1 cellular context compared by ENCODE assay signal in genomic region chr14:93048843-93049242, GRCh38.
TF ChIP-seq lines count a peak whose summit lies in the region.

No MANE protein-coding gene starts in this region.

TF ChIP-seq in H1, 55 proteins besides CTCF, POLR2A, EP300 and RAD21:
- TF ChIP-seq JUN (IDR thresholded peaks at IDR 0.05; ENCODE audit: low read depth, low read length) (no peak), USF2 (IDR thresholded peaks at IDR 0.05; ENCODE audit: low read length) (no peak), SIN3A (conservative IDR thresholded peaks at IDR 0.05 in 1 of 2, IDR thresholded peaks at IDR 0.05 in 1 of 2; ENCODE audit: low read depth in 1 of 2, low read length in 2 of 2) (no peak), NRF1 (IDR thresholded peaks at IDR 0.05; ENCODE audit: low read depth, low read length) (no peak), TAF7 (optimal IDR thresholded peaks at IDR 0.05; ENCODE audit: borderline replicate concordance, low read depth, low read length) (no peak), BRCA1 (IDR thresholded peaks at IDR 0.05; ENCODE audit: low read depth, low read length) (no peak), CBX5 (IDR thresholded peaks at IDR 0.05; ENCODE audit: low read depth, low read length) (no peak)
